Comparison of ENCODE assay signal across 14 cellular contexts in genomic region chr6:4901256-4902061, GRCh38.
A peak's percentile ranks its signal among the peaks of the same experiment; 100 is the strongest.
DNase-seq lines count a peak whose midpoint lies in the region; ATAC-seq and TF ChIP-seq lines count a peak whose summit lies in the region.
"Had no signal": no experiment of that assay in that cellular context is flagged by ENCODE, and none has a peak within 500 bp of the region (broad histone marks: within the 10 kb centered on the region; RNA-seq: fewer than 3 reads in every experiment).

No MANE protein-coding gene starts in this region.

- DNase-seq in cardiac muscle cell (ENCODE audit: low read depth in 1 of 2, low spot score in 1 of 2), result no peak
- DNase-seq in heart left ventricle, result no peak
- no peak for DNase-seq in WTC11 (ENCODE audit: low spot score)
- no peak for DNase-seq in upper lobe of right lung
- DNase-seq in head of caudate nucleus, result no peak
- no peak for DNase-seq in AG08396 (ENCODE audit: low spot score)
- no peak for DNase-seq in activated gamma-delta T cell treated with Interleukin-2 at 50 U/mL for 16 hours
- DNase-seq: ACHN; activated T-cell treated with anti-CD3 and anti-CD28 coated beads, Interleukin-2, amount 50 U/mL, for 48 hours; IMR-90; mesendoderm; small intestine had no signal

- peak overlapping the region; percentile 19 for H3K27ac ChIP-seq in cardiac muscle cell
- no peak overlapping the region for H3K27ac ChIP-seq in heart left ventricle
- no peak overlapping the region for H3K27ac ChIP-seq in upper lobe of right lung

- intact Hi-C loops in heart left ventricle (cut with DNase I) (no loop called here), upper lobe of right lung (cut with DNase I) (no loop called here), head of caudate nucleus (cut with DNase I) (no loop called here)

- peak overlapping the region; percentile 77; the same call in 1 of the 2 replicates for H3K27ac Mint-ChIP-seq in WTC11

- H3K9me3 Mint-ChIP-seq in WTC11, result peaks cover 11% of the 10 kb centered on the region
- H3K9me3 Mint-ChIP-seq: central memory CD8-positive, alpha-beta T cell had no signal

- TF ChIP-seq POLR2A in heart left ventricle (IDR thresholded peaks at IDR 0.05), result no peak

- H3K4me3 ChIP-seq in cardiac muscle cell (no peak overlapping the region), heart left ventricle (no peak overlapping the region), upper lobe of right lung (no peak overlapping the region)

- H3K4me3 Mint-ChIP-seq in WTC11, result no peak overlapping the region
- H3K4me3 Mint-ChIP-seq: central memory CD8-positive, alpha-beta T cell had no signal

- POLR2A ChIA-PET in WTC11 (lab: Charles Lee), result interaction anchor here (0.6 kb wide), 1 partner anchor 585 kb away, joined by 3 read pairs; no protein-coding TSS in a partner anchor

- H3K9me3 ChIP-seq in cardiac muscle cell (ENCODE audit: low read depth) (no peaks in the 10 kb centered on the region), heart left ventricle (peaks cover 0 to 17% (median 5%) of the 10 kb centered on the region in 12 donors), upper lobe of right lung (no peaks in the 10 kb centered on the region)

- peaks cover 4% of the 10 kb centered on the region for H3K36me3 ChIP-seq in cardiac muscle cell
- H3K36me3 ChIP-seq in heart left ventricle, result peaks cover 0 to 18% (median 10%) of the 10 kb centered on the region in 9 donors
- H3K36me3 ChIP-seq in upper lobe of right lung, result no peaks in the 10 kb centered on the region

- TF ChIP-seq CTCF in cardiac muscle cell (IDR thresholded peaks at IDR 0.05; ENCODE audit: low read depth, low read length), result no peak
- TF ChIP-seq CTCF in heart left ventricle (IDR thresholded peaks at IDR 0.05), result no peak
- no peak for TF ChIP-seq CTCF in WTC11 (IDR thresholded peaks at IDR 0.05)
- TF ChIP-seq CTCF in upper lobe of right lung (IDR thresholded peaks at IDR 0.05), result no peak

- CTCF ChIA-PET in WTC11 (lab: Charles Lee), result no interaction called here

- H3K4me1 ChIP-seq in cardiac muscle cell (ENCODE audit: low read depth) (peaks cover 11% of the 10 kb centered on the region), heart left ventricle (peaks cover 0 to 19% (median 6%) of the 10 kb centered on the region in 12 donors), upper lobe of right lung (peaks cover 4% of the 10 kb centered on the region)

- peaks cover 31% of the 10 kb centered on the region for H3K36me3 Mint-ChIP-seq in WTC11

- 91 to 94% (median 93%) methylated on average over 10 of the region's 10 CpGs for WGBS in heart left ventricle, 4 donors

- H3K4me1 Mint-ChIP-seq in WTC11, result peaks cover 42% of the 10 kb centered on the region

- H3K27me3 Mint-ChIP-seq in WTC11 (ENCODE audit: low read depth), result no peaks in the 10 kb centered on the region
- H3K27me3 Mint-ChIP-seq: central memory CD8-positive, alpha-beta T cell had no signal

- H3K27me3 ChIP-seq in cardiac muscle cell (no peaks in the 10 kb centered on the region), heart left ventricle (no peaks in the 10 kb centered on the region), upper lobe of right lung (no peaks in the 10 kb centered on the region)

- no peak for ATAC-seq in heart left ventricle
- peak; percentile 73 for ATAC-seq in HG03095 (IDR thresholded peaks at IDR 0.05; ENCODE audit: unreplicated experiment)
- no peak for ATAC-seq in WTC11
- peak; percentile 65 for ATAC-seq in upper lobe of right lung

TF ChIP-seq in WTC11, 78 proteins besides CTCF, POLR2A, EP300 and RAD21:
- TF ChIP-seq PRRX2 (CRISPR knock-in tag; IDR thresholded peaks at IDR 0.05), result no peak
- TF ChIP-seq GRHL2 (CRISPR knock-in tag; IDR thresholded peaks at IDR 0.05; ENCODE audit: insufficient replicate concordance, severe bottlenecking), result no peak
- TF ChIP-seq ZNF138 (CRISPR knock-in tag; conservative IDR thresholded peaks at IDR 0.05), result no peak
- no peak for TF ChIP-seq GABPB1 (CRISPR knock-in tag; IDR thresholded peaks at IDR 0.05)
- no peak for TF ChIP-seq FOXP1 (CRISPR knock-in tag; IDR thresholded peaks at IDR 0.05; ENCODE audit: borderline replicate concordance)
- TF ChIP-seq NFYB (CRISPR knock-in tag; conservative IDR thresholded peaks at IDR 0.05; ENCODE audit: low read depth), result no peak
- no peak for TF ChIP-seq ZBTB21 (CRISPR knock-in tag; IDR thresholded peaks at IDR 0.05; ENCODE audit: borderline replicate concordance)
- TF ChIP-seq ELF4 (CRISPR knock-in tag; IDR thresholded peaks at IDR 0.05; ENCODE audit: low read depth), result no peak
- no peak for TF ChIP-seq KAT7 (CRISPR knock-in tag; IDR thresholded peaks at IDR 0.05; ENCODE audit: borderline replicate concordance)

Comparison
In these comparisons a context has a peak if more than half of its experiments do, and no peak if none do; other contexts are left out.
1. ATAC-seq: peak in HG03095 (single experiment) and upper lobe of right lung (single experiment); none in heart left ventricle (0 of 4) and WTC11 (single experiment).